9 cellular contexts compared by ENCODE assay signal in genomic region chr17:57783338-57783742, GRCh38. TPM values are rescaled to one million over a fixed set of nuclear protein-coding genes. Genes with fewer than 3 reads are reported as not detected.
A peak's percentile ranks its signal among the peaks of the same experiment; 100 is the strongest.
DNase-seq lines count a peak whose midpoint lies in the region; ATAC-seq and TF ChIP-seq lines count a peak whose summit lies in the region.
"Had no signal": no experiment of that assay in that cellular context is flagged by ENCODE, and none has a peak within 500 bp of the region (broad histone marks: within the 10 kb centered on the region; RNA-seq: fewer than 3 reads in every experiment).

No MANE protein-coding gene starts in this region.

- H3K36me3 ChIP-seq in left lung, result no peaks in the 10 kb centered on the region

- H3K9me3 ChIP-seq in left lung, result no peaks in the 10 kb centered on the region

- H3K27ac ChIP-seq in left lung, result no peak overlapping the region

- H3K36me3 Mint-ChIP-seq in central memory CD8-positive, alpha-beta T cell (ENCODE audit: insufficient read depth), result no peaks in the 10 kb centered on the region

- H3K27me3 ChIP-seq in left lung, result peaks cover 0 to 37% of the 10 kb centered on the region in 2 donors

- peaks cover 18 to 20% of the 10 kb centered on the region in 2 donors for H3K4me1 ChIP-seq in left lung

- peak; percentile 79 to 85 for TF ChIP-seq CTCF in left lung (IDR thresholded peaks at IDR 0.05)

- H3K4me1 Mint-ChIP-seq in central memory CD8-positive, alpha-beta T cell, result no peaks in the 10 kb centered on the region

- intact Hi-C loops in left lung (cut with DNase I), result no loop called here

- peak; percentile 61 for ATAC-seq in GM19397 (IDR thresholded peaks at IDR 0.05; ENCODE audit: unreplicated experiment)
- ATAC-seq in central memory CD8-positive, alpha-beta T cell (replicated peaks; ENCODE audit: extremely low read depth, poor library complexity, severe bottlenecking), result peak; percentile 58
- peak; percentile 95 for ATAC-seq in left lung
- ATAC-seq in HG03520 (IDR thresholded peaks at IDR 0.05; ENCODE audit: unreplicated experiment), result no peak

- DNase-seq in A172 (ENCODE audit: low spot score) (peak; percentile 45), NCI-H446 (lab: John Stamatoyannopoulos, UW) (peak; percentile 17 to 77), left lung (peak; percentile 62 to 93)
- DNase-seq in activated CD4-positive, alpha-beta T cell treated with anti-CD3 and anti-CD28 coated beads for 1 hour, result peak; percentile 56
- DNase-seq in central memory CD8-positive, alpha-beta T cell (ENCODE audit: low spot score in 2 of 2), result peak; percentile 60
- DNase-seq in stimulated activated CD4-positive, alpha-beta T cell treated with anti-CD3 and anti-CD28 coated beads, TNF-alpha, amount 100 ng/mL, for 24 hours (ENCODE audit: low read depth in 3 of 3), result peak; percentile 48 to 80 (median 53)

- H3K27ac Mint-ChIP-seq in central memory CD8-positive, alpha-beta T cell (ENCODE audit: low read depth), result no peak overlapping the region
- H3K27ac Mint-ChIP-seq: stimulated activated naive CD8-positive, alpha-beta T cell treated with anti-CD3 and anti-CD28 coated beads, Interleukin-15, Interleukin-2, amounts not matched to agents 100 ng/mL and 50 ng/mL, for 24 hours had no signal

- H3K4me3 ChIP-seq in left lung, result no peak overlapping the region

- peaks cover 30% of the 10 kb centered on the region for H3K27me3 Mint-ChIP-seq in central memory CD8-positive, alpha-beta T cell

- no peaks in the 10 kb centered on the region for H3K9me3 Mint-ChIP-seq in central memory CD8-positive, alpha-beta T cell
- H3K9me3 Mint-ChIP-seq: stimulated activated naive CD8-positive, alpha-beta T cell treated with anti-CD3 and anti-CD28 coated beads, Interleukin-15, Interleukin-2, amounts not matched to agents 100 ng/mL and 50 ng/mL, for 24 hours had no signal

- H3K4me3 Mint-ChIP-seq in central memory CD8-positive, alpha-beta T cell, result no peak overlapping the region
- H3K4me3 Mint-ChIP-seq: stimulated activated naive CD8-positive, alpha-beta T cell treated with anti-CD3 and anti-CD28 coated beads, Interleukin-15, Interleukin-2, amounts not matched to agents 100 ng/mL and 50 ng/mL, for 24 hours had no signal

RNA-seq across cellular contexts. Expression of gene CCDC182, which starts 38.2 kb away (rescaled TPM):
- total RNA-seq in A172 (2014; rRNA removed; shearing (Covaris generic)), result not detected in 2 replicates
- not detected for total RNA-seq in left lung
